ENCODE assay signal across 1 cellular context in the genomic region with DNA sequence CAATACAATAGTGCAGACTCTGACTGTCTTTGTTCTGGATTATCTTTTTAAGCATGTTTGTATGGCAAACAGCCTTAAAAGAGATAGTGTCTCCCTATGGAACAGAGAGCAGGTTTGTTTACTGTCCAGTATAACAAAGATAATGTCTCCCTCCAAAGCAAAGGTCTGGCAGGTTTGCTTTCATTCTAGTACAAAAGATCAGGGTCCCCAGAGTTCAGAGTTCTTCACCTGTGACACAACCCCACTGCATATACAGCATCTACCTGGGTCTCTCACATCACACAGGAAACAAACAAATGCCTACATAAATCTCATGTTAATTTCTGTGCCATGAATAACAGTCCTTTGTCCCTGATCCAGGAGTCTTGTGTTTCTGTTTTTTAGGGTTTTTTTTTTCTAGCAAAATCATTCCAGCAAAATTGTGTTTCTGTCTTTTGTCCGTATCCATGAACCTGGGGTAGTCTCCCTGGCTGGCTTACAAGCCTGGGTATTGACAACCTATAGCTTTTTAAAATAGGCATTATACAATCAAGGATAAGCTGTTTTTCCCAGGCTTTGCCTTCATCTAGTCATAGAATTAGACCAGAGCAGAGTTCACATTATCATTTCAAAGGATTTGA.
TF ChIP-seq lines count a peak whose summit lies in the region.

No MANE protein-coding gene starts in this region.

TF ChIP-seq in HepG2, 621 proteins besides CTCF, POLR2A, EP300 and RAD21 (continued from another document and continues in another):
- TF ChIP-seq, protein P1, sequence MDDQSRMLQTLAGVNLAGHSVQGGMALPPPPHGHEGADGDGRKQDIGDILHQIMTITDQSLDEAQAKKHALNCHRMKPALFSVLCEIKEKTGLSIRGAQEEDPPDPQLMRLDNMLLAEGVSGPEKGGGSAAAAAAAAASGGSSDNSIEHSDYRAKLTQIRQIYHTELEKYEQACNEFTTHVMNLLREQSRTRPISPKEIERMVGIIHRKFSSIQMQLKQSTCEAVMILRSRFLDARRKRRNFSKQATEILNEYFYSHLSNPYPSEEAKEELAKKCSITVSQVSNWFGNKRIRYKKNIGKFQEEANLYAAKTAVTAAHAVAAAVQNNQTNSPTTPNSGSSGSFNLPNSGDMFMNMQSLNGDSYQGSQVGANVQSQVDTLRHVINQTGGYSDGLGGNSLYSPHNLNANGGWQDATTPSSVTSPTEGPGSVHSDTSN (CRISPR knock-in tag; IDR thresholded peaks at IDR 0.05; ENCODE audit: borderline replicate concordance): no peak
- TF ChIP-seq ZSCAN12 (CRISPR knock-in tag; IDR thresholded peaks at IDR 0.05) (no peak), CCAR2 (optimal IDR thresholded peaks at IDR 0.05; ENCODE audit: low read depth, low read length) (no peak), KLF9 (CRISPR knock-in tag; IDR thresholded peaks at IDR 0.05; ENCODE audit: low read depth) (no peak), KDM3A (CRISPR knock-in tag; IDR thresholded peaks at IDR 0.05; ENCODE audit: low read depth) (peak; percentile 40; the same call in 1 of the 2 replicates), MATR3 (CRISPR knock-in tag; IDR thresholded peaks at IDR 0.05) (no peak), NCOA1 (CRISPR knock-in tag; IDR thresholded peaks at IDR 0.05) (peak; percentile 72; the same call in 1 of the 2 replicates), ZNF598 (CRISPR knock-in tag; IDR thresholded peaks at IDR 0.05; ENCODE audit: borderline replicate concordance) (no peak), ZNF296 (CRISPR knock-in tag; conservative IDR thresholded peaks at IDR 0.05) (no peak), MBD4 (IDR thresholded peaks at IDR 0.05; ENCODE audit: borderline replicate concordance, low read length) (peak; percentile 94; the same call in 1 of the 2 replicates), HNF4G (IDR thresholded peaks at IDR 0.05; ENCODE audit: borderline replicate concordance, low read depth, low read length) (peak; percentile 96), HNF4G (CRISPR knock-in tag; IDR thresholded peaks at IDR 0.05; ENCODE audit: borderline replicate concordance, low read depth) (peak; percentile 88; the same call in 1 of the 2 replicates), ZNF773 (CRISPR knock-in tag; IDR thresholded peaks at IDR 0.05; ENCODE audit: borderline replicate concordance) (no peak), JUNB (CRISPR knock-in tag; IDR thresholded peaks at IDR 0.05; ENCODE audit: borderline replicate concordance) (no peak), PLRG1 (conservative IDR thresholded peaks at IDR 0.05) (no peak), NKX3-1 (CRISPR knock-in tag; IDR thresholded peaks at IDR 0.05) (no peak), DNMT3B (CRISPR knock-in tag; conservative IDR thresholded peaks at IDR 0.05) (no peak), SMARCE1 (IDR thresholded peaks at IDR 0.05; ENCODE audit: borderline replicate concordance) (0 out of 2 replicates have a peak, but pooled peaks have one; percentile 30), PRMT3 (CRISPR knock-in tag; IDR thresholded peaks at IDR 0.05; ENCODE audit: borderline replicate concordance, low read depth) (no peak), CHD2 (IDR thresholded peaks at IDR 0.05; ENCODE audit: low read depth, low read length) (no peak), ZBTB21 (CRISPR knock-in tag; IDR thresholded peaks at IDR 0.05) (no peak), FOXJ3 (CRISPR knock-in tag; IDR thresholded peaks at IDR 0.05; ENCODE audit: borderline replicate concordance) (peak; percentile 87; the same call in 1 of the 2 replicates), MZF1 (CRISPR knock-in tag; IDR thresholded peaks at IDR 0.05; ENCODE audit: borderline replicate concordance) (no peak), ZNF570 (CRISPR knock-in tag; IDR thresholded peaks at IDR 0.05; ENCODE audit: borderline replicate concordance) (no peak), ZNF343 (CRISPR knock-in tag; IDR thresholded peaks at IDR 0.05) (no peak), TOE1 (CRISPR knock-in tag; IDR thresholded peaks at IDR 0.05) (no peak), NFE2L2 (IDR thresholded peaks at IDR 0.05; ENCODE audit: low read length) (no peak), ZBTB7A (CRISPR knock-in tag; IDR thresholded peaks at IDR 0.05) (no peak), CEBPB (IDR thresholded peaks at IDR 0.05; ENCODE audit: borderline replicate concordance, low read depth, low read length) (peak; percentile 63; the same call in 1 of the 2 replicates)
- TF ChIP-seq, protein P2, sequence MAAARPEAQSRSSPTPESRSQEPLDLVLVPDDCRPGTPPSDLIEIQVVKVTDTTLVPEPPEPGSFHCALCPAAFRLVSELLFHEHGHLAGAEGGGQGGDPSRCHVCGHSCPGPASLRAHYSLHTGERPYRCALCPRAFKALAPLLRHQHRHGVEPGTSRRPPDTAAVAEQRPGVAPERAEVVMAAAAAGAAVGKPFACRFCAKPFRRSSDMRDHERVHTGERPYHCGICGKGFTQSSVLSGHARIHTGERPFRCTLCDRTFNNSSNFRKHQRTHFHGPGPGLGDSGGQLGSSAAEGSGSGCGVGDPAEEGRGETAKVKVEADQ (CRISPR knock-in tag; IDR thresholded peaks at IDR 0.05; ENCODE audit: borderline replicate concordance): no peak
- TF ChIP-seq, protein P3, sequence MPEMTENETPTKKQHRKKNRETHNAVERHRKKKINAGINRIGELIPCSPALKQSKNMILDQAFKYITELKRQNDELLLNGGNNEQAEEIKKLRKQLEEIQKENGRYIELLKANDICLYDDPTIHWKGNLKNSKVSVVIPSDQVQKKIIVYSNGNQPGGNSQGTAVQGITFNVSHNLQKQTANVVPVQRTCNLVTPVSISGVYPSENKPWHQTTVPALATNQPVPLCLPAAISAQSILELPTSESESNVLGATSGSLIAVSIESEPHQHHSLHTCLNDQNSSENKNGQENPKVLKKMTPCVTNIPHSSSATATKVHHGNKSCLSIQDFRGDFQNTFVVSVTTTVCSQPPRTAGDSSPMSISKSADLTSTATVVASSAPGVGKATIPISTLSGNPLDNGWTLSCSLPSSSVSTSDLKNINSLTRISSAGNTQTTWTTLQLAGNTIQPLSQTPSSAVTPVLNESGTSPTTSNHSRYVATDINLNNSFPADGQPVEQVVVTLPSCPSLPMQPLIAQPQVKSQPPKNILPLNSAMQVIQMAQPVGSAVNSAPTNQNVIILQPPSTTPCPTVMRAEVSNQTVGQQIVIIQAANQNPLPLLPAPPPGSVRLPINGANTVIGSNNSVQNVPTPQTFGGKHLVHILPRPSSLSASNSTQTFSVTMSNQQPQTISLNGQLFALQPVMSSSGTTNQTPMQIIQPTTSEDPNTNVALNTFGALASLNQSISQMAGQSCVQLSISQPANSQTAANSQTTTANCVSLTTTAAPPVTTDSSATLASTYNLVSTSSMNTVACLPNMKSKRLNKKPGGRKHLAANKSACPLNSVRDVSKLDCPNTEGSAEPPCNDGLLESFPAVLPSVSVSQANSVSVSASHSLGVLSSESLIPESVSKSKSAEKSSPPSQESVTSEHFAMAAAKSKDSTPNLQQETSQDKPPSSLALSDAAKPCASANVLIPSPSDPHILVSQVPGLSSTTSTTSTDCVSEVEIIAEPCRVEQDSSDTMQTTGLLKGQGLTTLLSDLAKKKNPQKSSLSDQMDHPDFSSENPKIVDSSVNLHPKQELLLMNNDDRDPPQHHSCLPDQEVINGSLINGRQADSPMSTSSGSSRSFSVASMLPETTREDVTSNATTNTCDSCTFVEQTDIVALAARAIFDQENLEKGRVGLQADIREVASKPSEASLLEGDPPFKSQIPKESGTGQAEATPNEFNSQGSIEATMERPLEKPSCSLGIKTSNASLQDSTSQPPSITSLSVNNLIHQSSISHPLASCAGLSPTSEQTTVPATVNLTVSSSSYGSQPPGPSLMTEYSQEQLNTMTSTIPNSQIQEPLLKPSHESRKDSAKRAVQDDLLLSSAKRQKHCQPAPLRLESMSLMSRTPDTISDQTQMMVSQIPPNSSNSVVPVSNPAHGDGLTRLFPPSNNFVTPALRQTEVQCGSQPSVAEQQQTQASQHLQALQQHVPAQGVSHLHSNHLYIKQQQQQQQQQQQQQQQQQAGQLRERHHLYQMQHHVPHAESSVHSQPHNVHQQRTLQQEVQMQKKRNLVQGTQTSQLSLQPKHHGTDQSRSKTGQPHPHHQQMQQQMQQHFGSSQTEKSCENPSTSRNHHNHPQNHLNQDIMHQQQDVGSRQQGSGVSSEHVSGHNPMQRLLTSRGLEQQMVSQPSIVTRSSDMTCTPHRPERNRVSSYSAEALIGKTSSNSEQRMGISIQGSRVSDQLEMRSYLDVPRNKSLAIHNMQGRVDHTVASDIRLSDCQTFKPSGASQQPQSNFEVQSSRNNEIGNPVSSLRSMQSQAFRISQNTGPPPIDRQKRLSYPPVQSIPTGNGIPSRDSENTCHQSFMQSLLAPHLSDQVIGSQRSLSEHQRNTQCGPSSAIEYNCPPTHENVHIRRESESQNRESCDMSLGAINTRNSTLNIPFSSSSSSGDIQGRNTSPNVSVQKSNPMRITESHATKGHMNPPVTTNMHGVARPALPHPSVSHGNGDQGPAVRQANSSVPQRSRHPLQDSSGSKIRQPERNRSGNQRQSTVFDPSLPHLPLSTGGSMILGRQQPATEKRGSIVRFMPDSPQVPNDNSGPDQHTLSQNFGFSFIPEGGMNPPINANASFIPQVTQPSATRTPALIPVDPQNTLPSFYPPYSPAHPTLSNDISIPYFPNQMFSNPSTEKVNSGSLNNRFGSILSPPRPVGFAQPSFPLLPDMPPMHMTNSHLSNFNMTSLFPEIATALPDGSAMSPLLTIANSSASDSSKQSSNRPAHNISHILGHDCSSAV (CRISPR knock-in tag; IDR thresholded peaks at IDR 0.05; ENCODE audit: borderline replicate concordance): no peak
- TF ChIP-seq, protein P4, sequence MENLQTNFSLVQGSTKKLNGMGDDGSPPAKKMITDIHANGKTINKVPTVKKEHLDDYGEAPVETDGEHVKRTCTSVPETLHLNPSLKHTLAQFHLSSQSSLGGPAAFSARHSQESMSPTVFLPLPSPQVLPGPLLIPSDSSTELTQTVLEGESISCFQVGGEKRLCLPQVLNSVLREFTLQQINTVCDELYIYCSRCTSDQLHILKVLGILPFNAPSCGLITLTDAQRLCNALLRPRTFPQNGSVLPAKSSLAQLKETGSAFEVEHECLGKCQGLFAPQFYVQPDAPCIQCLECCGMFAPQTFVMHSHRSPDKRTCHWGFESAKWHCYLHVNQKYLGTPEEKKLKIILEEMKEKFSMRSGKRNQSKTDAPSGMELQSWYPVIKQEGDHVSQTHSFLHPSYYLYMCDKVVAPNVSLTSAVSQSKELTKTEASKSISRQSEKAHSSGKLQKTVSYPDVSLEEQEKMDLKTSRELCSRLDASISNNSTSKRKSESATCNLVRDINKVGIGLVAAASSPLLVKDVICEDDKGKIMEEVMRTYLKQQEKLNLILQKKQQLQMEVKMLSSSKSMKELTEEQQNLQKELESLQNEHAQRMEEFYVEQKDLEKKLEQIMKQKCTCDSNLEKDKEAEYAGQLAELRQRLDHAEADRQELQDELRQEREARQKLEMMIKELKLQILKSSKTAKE (CRISPR knock-in tag; IDR thresholded peaks at IDR 0.05; ENCODE audit: borderline replicate concordance): peak; percentile 72; the same call in 1 of the 2 replicates
- TF ChIP-seq, protein P5, sequence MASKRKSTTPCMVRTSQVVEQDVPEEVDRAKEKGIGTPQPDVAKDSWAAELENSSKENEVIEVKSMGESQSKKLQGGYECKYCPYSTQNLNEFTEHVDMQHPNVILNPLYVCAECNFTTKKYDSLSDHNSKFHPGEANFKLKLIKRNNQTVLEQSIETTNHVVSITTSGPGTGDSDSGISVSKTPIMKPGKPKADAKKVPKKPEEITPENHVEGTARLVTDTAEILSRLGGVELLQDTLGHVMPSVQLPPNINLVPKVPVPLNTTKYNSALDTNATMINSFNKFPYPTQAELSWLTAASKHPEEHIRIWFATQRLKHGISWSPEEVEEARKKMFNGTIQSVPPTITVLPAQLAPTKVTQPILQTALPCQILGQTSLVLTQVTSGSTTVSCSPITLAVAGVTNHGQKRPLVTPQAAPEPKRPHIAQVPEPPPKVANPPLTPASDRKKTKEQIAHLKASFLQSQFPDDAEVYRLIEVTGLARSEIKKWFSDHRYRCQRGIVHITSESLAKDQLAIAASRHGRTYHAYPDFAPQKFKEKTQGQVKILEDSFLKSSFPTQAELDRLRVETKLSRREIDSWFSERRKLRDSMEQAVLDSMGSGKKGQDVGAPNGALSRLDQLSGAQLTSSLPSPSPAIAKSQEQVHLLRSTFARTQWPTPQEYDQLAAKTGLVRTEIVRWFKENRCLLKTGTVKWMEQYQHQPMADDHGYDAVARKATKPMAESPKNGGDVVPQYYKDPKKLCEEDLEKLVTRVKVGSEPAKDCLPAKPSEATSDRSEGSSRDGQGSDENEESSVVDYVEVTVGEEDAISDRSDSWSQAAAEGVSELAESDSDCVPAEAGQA (IDR thresholded peaks at IDR 0.05; ENCODE audit: low read depth): no peak
- TF ChIP-seq, protein P5 (CRISPR knock-in tag; IDR thresholded peaks at IDR 0.05; ENCODE audit: borderline replicate concordance): no peak
- TF ChIP-seq, protein P6, sequence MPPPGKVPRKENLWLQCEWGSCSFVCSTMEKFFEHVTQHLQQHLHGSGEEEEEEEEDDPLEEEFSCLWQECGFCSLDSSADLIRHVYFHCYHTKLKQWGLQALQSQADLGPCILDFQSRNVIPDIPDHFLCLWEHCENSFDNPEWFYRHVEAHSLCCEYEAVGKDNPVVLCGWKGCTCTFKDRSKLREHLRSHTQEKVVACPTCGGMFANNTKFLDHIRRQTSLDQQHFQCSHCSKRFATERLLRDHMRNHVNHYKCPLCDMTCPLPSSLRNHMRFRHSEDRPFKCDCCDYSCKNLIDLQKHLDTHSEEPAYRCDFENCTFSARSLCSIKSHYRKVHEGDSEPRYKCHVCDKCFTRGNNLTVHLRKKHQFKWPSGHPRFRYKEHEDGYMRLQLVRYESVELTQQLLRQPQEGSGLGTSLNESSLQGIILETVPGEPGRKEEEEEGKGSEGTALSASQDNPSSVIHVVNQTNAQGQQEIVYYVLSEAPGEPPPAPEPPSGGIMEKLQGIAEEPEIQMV (CRISPR knock-in tag; IDR thresholded peaks at IDR 0.05; ENCODE audit: low read depth): no peak
- TF ChIP-seq, protein P7, sequence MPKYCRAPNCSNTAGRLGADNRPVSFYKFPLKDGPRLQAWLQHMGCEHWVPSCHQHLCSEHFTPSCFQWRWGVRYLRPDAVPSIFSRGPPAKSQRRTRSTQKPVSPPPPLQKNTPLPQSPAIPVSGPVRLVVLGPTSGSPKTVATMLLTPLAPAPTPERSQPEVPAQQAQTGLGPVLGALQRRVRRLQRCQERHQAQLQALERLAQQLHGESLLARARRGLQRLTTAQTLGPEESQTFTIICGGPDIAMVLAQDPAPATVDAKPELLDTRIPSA (CRISPR knock-in tag; IDR thresholded peaks at IDR 0.05; ENCODE audit: borderline replicate concordance): no peak
